In genomic region chr22:46579751-46580449, GRCh38 we compare ENCODE assay signal across 10 cellular contexts. TPM values are rescaled to one million over a fixed set of nuclear protein-coding genes. Genes with fewer than 3 reads are reported as not detected.
DNase-seq lines count a peak whose midpoint lies in the region; ATAC-seq, FAIRE-seq and TF ChIP-seq lines count a peak whose summit lies in the region.
"Had no signal": no experiment of that assay in that cellular context is flagged by ENCODE, and none has a peak within 500 bp of the region (broad histone marks: within the 10 kb centered on the region; RNA-seq: fewer than 3 reads in every experiment).

No MANE protein-coding gene starts in this region.

- H3K27me3 ChIP-seq in RWPE2 (ENCODE audit: insufficient read depth, poor library complexity, severe bottlenecking) (no peaks in the 10 kb centered on the region), endodermal cell (ENCODE audit: control insufficient read depth, insufficient read depth, low read length, poor library complexity, severe bottlenecking) (no peaks in the 10 kb centered on the region), mucosa of stomach (ENCODE audit: control insufficient read depth, insufficient read depth, low read length) (no peaks in the 10 kb centered on the region), thoracic aorta (replicated peaks; ENCODE audit: insufficient read depth) (no peaks in the 10 kb centered on the region)

- H3K4me1 ChIP-seq in RWPE2 (ENCODE audit: insufficient read depth, poor library complexity, severe bottlenecking) (peaks cover 18% of the 10 kb centered on the region), endodermal cell (ENCODE audit: control insufficient read depth, insufficient read depth, low read length) (peaks cover 15% of the 10 kb centered on the region), mucosa of stomach (ENCODE audit: control insufficient read depth, insufficient read depth, low read length) (peaks cover 87% of the 10 kb centered on the region), thoracic aorta (ENCODE audit: control insufficient read depth in 1 of 2, low read depth in 2 of 2) (peaks cover 15 to 32% of the 10 kb centered on the region in 2 donors)
- H3K4me1 ChIP-seq: parathyroid adenoma had no signal

- H3K4me3 ChIP-seq in RWPE2 (ENCODE audit: severe bottlenecking) (no peak overlapping the region), endodermal cell (ENCODE audit: low read length) (no peak overlapping the region), mucosa of stomach (ENCODE audit: low read length) (no peak overlapping the region), thoracic aorta (no peak overlapping the region)

- DNase-seq in RWPE2 (ENCODE audit: low spot score) (peak; percentile 26), endodermal cell (peak; percentile 50), thoracic aorta (ENCODE audit: low spot score) (peak; percentile 0), urothelium cell line (ENCODE audit: low spot score) (no peak), AML-193 (lab: John Stamatoyannopoulos, UW) (no peak), MV-4-11 (lab: John Stamatoyannopoulos, UW) (no peak)
- DNase-seq: NCI-H1105 treated with DMSO at 0.1 percent for 48 hours, T-helper 1 cell had no signal

- ATAC-seq in RWPE2 (ENCODE audit: low read depth) (no peak), thoracic aorta (ENCODE audit: insufficient number of reproducible peaks, low FRiP score, low read depth) (no peak)

- peaks cover 55% of the 10 kb centered on the region for H3K4me1 Mint-ChIP-seq in endodermal cell

- H3K27ac ChIP-seq in RWPE2 (ENCODE audit: poor library complexity, severe bottlenecking) (no peak overlapping the region), endodermal cell (ENCODE audit: low read depth, low read length) (no peak overlapping the region), thoracic aorta (no peak overlapping the region)
- H3K27ac ChIP-seq: parathyroid adenoma had no signal

- no peaks in the 10 kb centered on the region for H3K9me3 Mint-ChIP-seq in endodermal cell

- 87 to 92% methylated on average over 7 to 14 of the region's 14 CpGs for WGBS in endodermal cell (ENCODE audit: insufficient coverage in 1 of 2, insufficient read length in 1 of 2), 2 experiments

- no peaks in the 10 kb centered on the region for H3K9me3 ChIP-seq in RWPE2 (ENCODE audit: severe bottlenecking)
- H3K9me3 ChIP-seq in endodermal cell (ENCODE audit: control insufficient read depth, low read length): no peaks in the 10 kb centered on the region
- no peaks in the 10 kb centered on the region for H3K9me3 ChIP-seq in mucosa of stomach (ENCODE audit: control insufficient read depth, low read length)
- H3K9me3 ChIP-seq in thoracic aorta: no peaks in the 10 kb centered on the region

- peak overlapping the region; percentile 76 for H3K4me3 Mint-ChIP-seq in endodermal cell

- H3K36me3 ChIP-seq in RWPE2 (ENCODE audit: low read depth) (no peaks in the 10 kb centered on the region), endodermal cell (ENCODE audit: control insufficient read depth, insufficient read depth, low read length) (no peaks in the 10 kb centered on the region), mucosa of stomach (ENCODE audit: control insufficient read depth, insufficient read depth, low read length) (no peaks in the 10 kb centered on the region), thoracic aorta (no peaks in the 10 kb centered on the region)

- FAIRE-seq in urothelium cell line (lab: Jason Lieb, UNC): no peak

- H3K27me3 Mint-ChIP-seq in endodermal cell (ENCODE audit: insufficient read depth): peaks cover 1% of the 10 kb centered on the region

- no peaks in the 10 kb centered on the region for H3K36me3 Mint-ChIP-seq in endodermal cell (ENCODE audit: low read depth)

- H3K9ac ChIP-seq in endodermal cell (ENCODE audit: extremely low read depth, low read length, poor library complexity, severe bottlenecking): no peak overlapping the region
- peak overlapping the region; percentile 54 for H3K9ac ChIP-seq in mucosa of stomach (ENCODE audit: low read length)
- H3K9ac ChIP-seq: parathyroid adenoma had no signal

- H3K27ac Mint-ChIP-seq in endodermal cell: no peak overlapping the region

- TF ChIP-seq CTCF in RWPE2 (IDR thresholded peaks at IDR 0.05; ENCODE audit: poor library complexity, severe bottlenecking) (no peak), endodermal cell (conservative IDR thresholded peaks at IDR 0.05) (no peak), thoracic aorta (IDR thresholded peaks at IDR 0.05) (no peak)

RNA-seq across cellular contexts. Expression of gene GRAMD4, which starts 40.3 kb away (rescaled TPM):
- 10 to 100 TPM; 38.0 to 43.3 TPM for total RNA-seq in endodermal cell
- polyA plus RNA-seq in endodermal cell (2013, experiment 1 of 2): 32.1 TPM
- 27.6 TPM for polyA plus RNA-seq in endodermal cell (2013, experiment 2 of 2)
- total RNA-seq in thoracic aorta: 10 to 100 TPM; 16.2 to 56.5 TPM

RNA-seq across cellular contexts. Expression of gene CELSR1, which starts 42.5 kb away (rescaled TPM):
- 10 to 100 TPM; 24.4 to 34.1 TPM for total RNA-seq in endodermal cell
- 27.1 TPM for polyA plus RNA-seq in endodermal cell (2013, experiment 1 of 2)
- 27.1 TPM for polyA plus RNA-seq in endodermal cell (2013, experiment 2 of 2)
- 1 to 10 TPM; 1.5 to 6.7 TPM for total RNA-seq in thoracic aorta

Comparison
In these comparisons a context has a peak if more than half of its experiments do, and no peak if none do; other contexts are left out.
1. DNase-seq: peak in RWPE2 (single experiment), endodermal cell (single experiment) and thoracic aorta (single experiment); none in urothelium cell line (single experiment), AML-193 (0 of 2) and MV-4-11 (single experiment).